Comparison of ENCODE assay signal across 10 cellular contexts in genomic region chr7:81501220-81501619, GRCh38.
DNase-seq lines count a peak whose midpoint lies in the region; ATAC-seq and TF ChIP-seq lines count a peak whose summit lies in the region.
"Had no signal": no experiment of that assay in that cellular context is flagged by ENCODE, and none has a peak within 500 bp of the region (broad histone marks: within the 10 kb centered on the region; RNA-seq: fewer than 3 reads in every experiment).

No MANE protein-coding gene starts in this region.

- no peak overlapping the region for H3K4me3 Mint-ChIP-seq in HFFc6
- no peak overlapping the region for H3K4me3 Mint-ChIP-seq in naive thymus-derived CD4-positive, alpha-beta T cell

- H3K9me3 ChIP-seq in naive thymus-derived CD4-positive, alpha-beta T cell (ENCODE audit: control insufficient read depth in 2 of 3, low read length in 3 of 3), result no peaks in the 10 kb centered on the region

- H3K4me1 Mint-ChIP-seq in HFFc6 (ENCODE audit: low read depth), result peaks cover 35% of the 10 kb centered on the region
- H3K4me1 Mint-ChIP-seq in naive thymus-derived CD4-positive, alpha-beta T cell, result no peaks in the 10 kb centered on the region

- ATAC-seq in GM19463 (IDR thresholded peaks at IDR 0.05; ENCODE audit: unreplicated experiment), result no peak
- ATAC-seq in naive thymus-derived CD4-positive, alpha-beta T cell, result no peak
- ATAC-seq: K562 had no signal

- no peaks in the 10 kb centered on the region for H3K27me3 ChIP-seq in naive thymus-derived CD4-positive, alpha-beta T cell (ENCODE audit: control insufficient read depth in 2 of 2, insufficient read depth in 2 of 2, low read length in 2 of 2)

- peak overlapping the region; percentile 62 for H3K27ac Mint-ChIP-seq in HFFc6
- H3K27ac Mint-ChIP-seq in naive thymus-derived CD4-positive, alpha-beta T cell, result no peak overlapping the region

- no peaks in the 10 kb centered on the region for H3K4me1 ChIP-seq in naive thymus-derived CD4-positive, alpha-beta T cell (ENCODE audit: control insufficient read depth in 2 of 2, insufficient read depth in 2 of 2, low read length in 2 of 2)

- no peak overlapping the region for H3K27ac ChIP-seq in naive thymus-derived CD4-positive, alpha-beta T cell (ENCODE audit: low read depth, low read length)

- no peaks in the 10 kb centered on the region for H3K27me3 Mint-ChIP-seq in HFFc6 (ENCODE audit: insufficient read depth)
- no peaks in the 10 kb centered on the region for H3K27me3 Mint-ChIP-seq in naive thymus-derived CD4-positive, alpha-beta T cell

- no peaks in the 10 kb centered on the region for H3K36me3 ChIP-seq in naive thymus-derived CD4-positive, alpha-beta T cell (ENCODE audit: control insufficient read depth in 2 of 3, insufficient read depth in 3 of 3, low read length in 3 of 3)

- POLR2A ChIA-PET in naive thymus-derived CD4-positive, alpha-beta T cell (lab: Charles Lee), result no interaction called here

- CTCF ChIA-PET in naive thymus-derived CD4-positive, alpha-beta T cell (lab: Charles Lee), result no interaction called here

- H3K36me3 Mint-ChIP-seq in HFFc6 (ENCODE audit: low read depth), result no peaks in the 10 kb centered on the region
- no peaks in the 10 kb centered on the region for H3K36me3 Mint-ChIP-seq in naive thymus-derived CD4-positive, alpha-beta T cell

- H3K4me3 ChIP-seq in fibroblast of villous mesenchyme (ENCODE audit: low read depth, low read length), result no peak overlapping the region
- no peak overlapping the region for H3K4me3 ChIP-seq in naive thymus-derived CD4-positive, alpha-beta T cell (ENCODE audit: low read length)
- H3K4me3 ChIP-seq: K562 had no signal

- no peaks in the 10 kb centered on the region for H3K9me3 Mint-ChIP-seq in HFFc6
- peaks cover 0 to 1% (median 0%) of the 10 kb centered on the region in 11 donors for H3K9me3 Mint-ChIP-seq in naive thymus-derived CD4-positive, alpha-beta T cell

- TF ChIP-seq CTCF in HFFc6 (IDR thresholded peaks at IDR 0.05) (peak; percentile 72), fibroblast of villous mesenchyme (IDR thresholded peaks at IDR 0.05; ENCODE audit: insufficient read depth, low read depth, low read length) (peak; percentile 42)

- intact Hi-C loops in naive thymus-derived CD4-positive, alpha-beta T cell (cut with micrococcal nuclease), result no loop called here

- DNase-seq in AG08396 (ENCODE audit: low spot score) (peak; percentile 20), HFFc6 (peak; percentile 36), RPMI7951 (ENCODE audit: low read depth) (peak; percentile 46), fibroblast of villous mesenchyme (ENCODE audit: low read depth) (peak; percentile 72), GM19240 (ENCODE audit: insufficient read length, low spot score) (no peak)
- no peak for DNase-seq in naive thymus-derived CD4-positive, alpha-beta T cell
- DNase-seq in activated naive CD4-positive, alpha-beta T cell treated with anti-CD3 and anti-CD28 coated beads, Interleukin-2, amount 50 U/mL, for 16 hours, result no peak
- DNase-seq: amniotic stem cell had no signal

Comparison
In these comparisons a context has a peak if more than half of its experiments do, and no peak if none do; other contexts are left out.
1. DNase-seq: peak in AG08396 (single experiment), HFFc6 (single experiment), RPMI7951 (single experiment) and fibroblast of villous mesenchyme (single experiment); none in naive thymus-derived CD4-positive, alpha-beta T cell (0 of 9), activated naive CD4-positive, alpha-beta T cell treated with anti-CD3 and anti-CD28 coated beads, Interleukin-2, amount 50 U/mL, for 16 hours (single experiment) and GM19240 (single experiment).